In the genomic region with DNA sequence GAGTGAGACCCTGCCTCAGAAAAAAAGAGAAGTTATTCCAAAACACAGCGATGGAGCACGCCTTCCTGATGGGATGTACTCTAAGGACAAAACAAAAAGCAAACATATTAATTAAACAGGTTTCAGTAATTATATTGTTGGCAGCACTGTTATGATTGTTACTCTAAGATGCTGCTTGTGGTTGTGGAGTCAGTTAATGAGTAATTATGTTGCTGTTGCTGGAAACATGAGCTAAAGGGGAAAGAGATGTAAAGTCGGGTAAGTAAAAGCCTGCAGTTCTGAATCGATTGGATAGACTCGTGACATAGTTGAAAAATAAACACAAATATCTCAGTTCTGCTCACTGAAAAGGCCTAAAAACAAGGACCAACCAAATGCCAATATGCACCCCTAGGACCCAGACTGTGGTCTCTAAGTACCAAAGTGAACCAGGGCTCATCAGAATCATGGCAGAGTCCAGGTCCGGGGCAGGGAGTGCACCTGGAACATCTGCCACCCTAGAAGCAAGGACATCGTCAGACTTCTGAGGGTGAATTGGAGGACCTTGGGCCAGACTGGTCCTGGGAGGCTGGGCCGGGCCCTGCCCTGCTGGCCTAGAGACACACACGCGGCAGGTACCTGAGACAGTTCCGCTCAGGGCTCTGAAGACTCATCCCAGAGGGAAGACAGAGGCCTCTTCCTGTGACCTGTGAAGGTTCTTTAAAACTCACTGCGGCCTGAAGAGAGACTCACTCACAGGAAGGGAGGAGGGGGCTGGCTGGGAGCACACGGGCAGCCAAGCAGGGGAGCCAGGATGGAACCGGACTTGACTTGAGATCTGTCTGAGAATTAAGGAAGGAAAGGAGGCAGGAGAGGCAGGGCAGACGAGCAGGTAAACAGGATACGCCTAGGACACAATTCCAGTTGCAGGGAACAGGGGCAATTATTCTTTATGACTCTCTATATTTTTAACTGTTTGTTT, we compare ENCODE assay signal across 21 cellular contexts.
DNase-seq lines count a peak whose midpoint lies in the region; ATAC-seq, FAIRE-seq and TF ChIP-seq lines count a peak whose summit lies in the region.
"Had no signal": no experiment of that assay in that cellular context is flagged by ENCODE, and none has a peak within 500 bp of the region (broad histone marks: within the 10 kb centered on the region; RNA-seq: fewer than 3 reads in every experiment).

No MANE protein-coding gene starts in this region.

- no peaks in the 10 kb centered on the region for H4K20me1 ChIP-seq in H1 (replicated peaks in 1 of 2; ENCODE audit: control insufficient read depth in 1 of 2, insufficient read depth in 2 of 2, low read length in 2 of 2)

- no peak overlapping the region for H3K4me3 Mint-ChIP-seq in nephron progenitor cell

- no peak overlapping the region; the same call in 1 of the 2 replicates for H3K27ac ChIP-seq in H1 (ENCODE audit: low read depth, low read length)
- no peak overlapping the region for H3K27ac ChIP-seq in vagina
- H3K27ac ChIP-seq: BLaER1 treated with 17β-estradiol and CSF1 and Interleukin-3, amounts not matched to agents 10 nM and 100 nM; cardiac muscle cell; thyroid gland had no signal

- no peak overlapping the region for H3K56ac ChIP-seq in H1 (replicated peaks; ENCODE audit: insufficient read length, low read depth, low read length)

- no peaks in the 10 kb centered on the region for H3K79me1 ChIP-seq in H1 (ENCODE audit: low read depth, low read length)

- no peak overlapping the region for H3K4ac ChIP-seq in H1 (replicated peaks; ENCODE audit: insufficient read length, low read depth, low read length)

- peak overlapping the region; percentile 73 for H3K27ac Mint-ChIP-seq in nephron progenitor cell

- H2BK120ac ChIP-seq in H1 (replicated peaks; ENCODE audit: low read depth, low read length) = no peak overlapping the region

- H3K4me1 ChIP-seq in H1 (replicated peaks in 1 of 4; ENCODE audit: control insufficient read depth in 3 of 4, insufficient read depth in 4 of 4, low read length in 3 of 4) (peaks cover 9 to 28% (median 16%) of the 10 kb centered on the region in 4 experiments), vagina (no peaks in the 10 kb centered on the region)
- H3K4me1 ChIP-seq: adrenal gland, thyroid gland had no signal

- H4K8ac ChIP-seq in H1 (ENCODE audit: extremely low read depth, insufficient read depth, low read length) = no peak overlapping the region

- DNase-seq in activated CD8-positive, alpha-beta memory T cell treated with anti-CD3 and anti-CD28 coated beads for 24 hours = peak; percentile 15
- DNase-seq in activated CD8-positive, alpha-beta memory T cell treated with anti-CD3 and anti-CD28 coated beads, Interleukin-2, amount 50 U/mL, for 4 hours = no peak
- DNase-seq in H1 (ENCODE audit: low read depth in 1 of 2, low spot score in 2 of 2) (peak in 1 of 2 experiments; percentile 44), nephron progenitor cell (no peak), vagina (ENCODE audit: extremely low spot score in 2 of 2) (peak; percentile 71 to 79), T1000 (lab: John Stamatoyannopoulos, UW) (no peak)
- DNase-seq: activated CD4-positive, CD25-positive, alpha-beta regulatory T cell; activated gamma-delta T cell; GOT3; MM.1S; NCI-H1694; NCI-H748 treated with DMSO at 0.1 percent for 48 hours; thyroid gland had no signal

- H2BK15ac ChIP-seq in H1 (ENCODE audit: low read length) = peak overlapping the region; percentile 55; the same call in 1 of the 2 replicates

- H3K23me2 ChIP-seq in H1 (ENCODE audit: low read depth, low read length) = peaks cover 2% of the 10 kb centered on the region; the same call in 1 of the 2 replicates

- H3K36me3 Mint-ChIP-seq in nephron progenitor cell (ENCODE audit: low read depth) = peaks cover 20% of the 10 kb centered on the region

- no peak for TF ChIP-seq RAD21 in H1 (IDR thresholded peaks at IDR 0.05 in 1 of 2, conservative IDR thresholded peaks at IDR 0.05 in 1 of 2; ENCODE audit: low read depth in 2 of 2, low read length in 2 of 2)

- FAIRE-seq in H1 (lab: Jason Lieb, UNC) = no peak
- FAIRE-seq: A204.1, D721Med, frontal cortex had no signal

- H3K9ac ChIP-seq in H1 (replicated peaks in 1 of 4; ENCODE audit: extremely low read depth in 1 of 4, low read depth in 3 of 4, low read length in 3 of 4) = no peak overlapping the region
- H3K9ac ChIP-seq: BLaER1 treated with 17β-estradiol and CSF1 and Interleukin-3, amounts not matched to agents 10 nM and 100 nM had no signal

- H2AFZ ChIP-seq in H1 (ENCODE audit: low read length) = no peak overlapping the region

- POLR2A ChIA-PET in H1 (lab: Charles Lee; ENCODE audit: partially characterized antibody) = interaction anchor here (1.0 to 2.1 kb wide), 2 partner anchors 11 kb away, joined by 3 to 14 read pairs; no protein-coding TSS in a partner anchor

- intact Hi-C loops in vagina (cut with DNase I) = no loop called here

- CTCF ChIA-PET in H1 (lab: Charles Lee; ENCODE audit: partially characterized antibody) = interaction anchor here (1.3 to 1.8 kb wide), 3 partner anchors 51 to 208 kb away, joined by 4 to 9 read pairs (median 6); no protein-coding TSS in a partner anchor

- TF ChIP-seq POLR2A in H1 (IDR thresholded peaks at IDR 0.05; ENCODE audit: control extremely low read depth in 1 of 2, low read depth in 2 of 2, low read length in 2 of 2) = no peak
- TF ChIP-seq POLR2A in vagina (IDR thresholded peaks at IDR 0.05) = no peak

- peaks cover 46% of the 10 kb centered on the region for H3K4me1 Mint-ChIP-seq in nephron progenitor cell

- H4K5ac ChIP-seq in H1 (ENCODE audit: insufficient read length, low read depth, low read length) = no peak overlapping the region

- H3K79me2 ChIP-seq in H1 (ENCODE audit: control insufficient read depth in 1 of 2, insufficient read depth in 2 of 2, low read length in 2 of 2) = no peaks in the 10 kb centered on the region

- H3K27me3 ChIP-seq in H1 (replicated peaks in 1 of 4; ENCODE audit: control insufficient read depth in 3 of 4, extremely low read depth in 1 of 4, insufficient read depth in 3 of 4, low read length in 3 of 4) (no peaks in the 10 kb centered on the region), vagina (no peaks in the 10 kb centered on the region)
- H3K27me3 ChIP-seq: adrenal gland, cardiac muscle cell, thyroid gland had no signal

- peak overlapping the region; percentile 80; the same call in 1 of the 2 replicates for H2BK12ac ChIP-seq in H1 (ENCODE audit: low read depth, low read length)

- TF ChIP-seq CTCF in H1 (IDR thresholded peaks at IDR 0.05; ENCODE audit: control extremely low read depth in 1 of 3, insufficient read depth in 1 of 3, low read depth in 1 of 3, low read length in 3 of 3) (no peak), nephron progenitor cell (IDR thresholded peaks at IDR 0.05) (no peak), vagina (IDR thresholded peaks at IDR 0.05) (no peak)

- no peak overlapping the region for H3K4me2 ChIP-seq in H1 (ENCODE audit: insufficient read depth in 1 of 2, low read depth in 2 of 2, low read length in 2 of 2)

- H3K36me3 ChIP-seq in H1 (ENCODE audit: control insufficient read depth in 2 of 4, insufficient read depth in 4 of 4, low read length in 3 of 4) (no peaks in the 10 kb centered on the region), vagina (peaks cover 0 to 36% of the 10 kb centered on the region in 2 donors)
- H3K36me3 ChIP-seq: cardiac muscle cell had no signal

- peaks cover 13% of the 10 kb centered on the region for H3K27me3 Mint-ChIP-seq in nephron progenitor cell (ENCODE audit: low read depth, poor library complexity)

- peaks cover 16% of the 10 kb centered on the region for H3K9me3 Mint-ChIP-seq in nephron progenitor cell

- no peak overlapping the region for H3K14ac ChIP-seq in H1 (ENCODE audit: insufficient read length)

- 91% methylated on average over 16 of the region's 16 CpGs; no CpG with 5 or more reads in 1 of the 2 experiments for WGBS in H1 (ENCODE audit: extremely low coverage in 1 of 2, insufficient coverage in 1 of 2, insufficient read length in 1 of 2, insufficient replicate concordance in 2 of 2, low coverage in 1 of 2, low lambda C conversion rate in 2 of 2, missing lambda C conversion rate in 1 of 2), 2 experiments

- no peak overlapping the region for H3K18ac ChIP-seq in H1 (ENCODE audit: extremely low read depth, low read length)

- H2BK20ac ChIP-seq in H1 (ENCODE audit: low read length) = peak overlapping the region; percentile 57; the same call in 1 of the 2 replicates

- no peak overlapping the region for H2AK5ac ChIP-seq in H1 (ENCODE audit: low read depth, low read length)

- no peak overlapping the region for H3K4me3 ChIP-seq in H1 (ENCODE audit: extremely low read depth in 1 of 4, insufficient read depth in 2 of 4, low read depth in 3 of 4, low read length in 4 of 4)
- H3K4me3 ChIP-seq in vagina = no peak overlapping the region
- H3K4me3 ChIP-seq: adrenal gland; BLaER1 treated with 17β-estradiol and CSF1 and Interleukin-3, amounts not matched to agents 10 nM and 100 nM; cardiac muscle cell; thyroid gland had no signal

- H4K91ac ChIP-seq in H1 (replicated peaks; ENCODE audit: insufficient read length, low read length) = no peak overlapping the region

- H3K9me3 ChIP-seq in H1 (ENCODE audit: insufficient read depth in 2 of 2, low read depth in 1 of 2, low read length in 1 of 2) (peaks cover 3 to 6% of the 10 kb centered on the region in 2 experiments; a peak in 3 of 4 replicates), vagina (no peaks in the 10 kb centered on the region)
- H3K9me3 ChIP-seq: adrenal gland; BLaER1 treated with 17β-estradiol and CSF1 and Interleukin-3, amounts not matched to agents 10 nM and 100 nM; thyroid gland had no signal

- peak overlapping the region; percentile 36; the same call in 1 of the 2 replicates for H2BK5ac ChIP-seq in H1 (ENCODE audit: low read depth, low read length)

- TF ChIP-seq EP300 in H1 (IDR thresholded peaks at IDR 0.05; ENCODE audit: borderline replicate concordance in 1 of 2, low read depth in 2 of 2, low read length in 2 of 2) = no peak

- H3K23ac ChIP-seq in H1 (ENCODE audit: insufficient read length) = no peak overlapping the region

- no peak for ATAC-seq in HG03354 (IDR thresholded peaks at IDR 0.05; ENCODE audit: poor library complexity, severe bottlenecking, unreplicated experiment)
- no peak for ATAC-seq in GM18861 (IDR thresholded peaks at IDR 0.05; ENCODE audit: unreplicated experiment)

TF ChIP-seq in H1, 55 proteins besides CTCF, POLR2A, EP300 and RAD21 (continues in another document):
- no peak for TF ChIP-seq TBP (IDR thresholded peaks at IDR 0.05; ENCODE audit: low read depth, low read length)
- no peak for TF ChIP-seq CBX8 (IDR thresholded peaks at IDR 0.05; ENCODE audit: borderline replicate concordance, low read depth, low read length)
- TF ChIP-seq KDM4A (IDR thresholded peaks at IDR 0.05; ENCODE audit: low read depth, low read length, severe bottlenecking) = no peak
- no peak for TF ChIP-seq CHD1 (IDR thresholded peaks at IDR 0.05; ENCODE audit: low read depth, low read length)
- TF ChIP-seq PHF8 (conservative IDR thresholded peaks at IDR 0.05; ENCODE audit: low read depth, low read length) = no peak
- TF ChIP-seq MAFK (IDR thresholded peaks at IDR 0.05; ENCODE audit: low read depth, low read length) = no peak
- no peak for TF ChIP-seq JUND (IDR thresholded peaks at IDR 0.05; ENCODE audit: low read length)
- TF ChIP-seq CREB1 (IDR thresholded peaks at IDR 0.05) = no peak
- TF ChIP-seq RXRA (IDR thresholded peaks at IDR 0.05; ENCODE audit: insufficient read depth, low read depth, low read length) = no peak
- TF ChIP-seq BCL11A (IDR thresholded peaks at IDR 0.05; ENCODE audit: low read depth in 2 of 2, low read length in 2 of 2) = no peak

Comparison
In these comparisons a context has a peak if more than half of its experiments do, and no peak if none do; other contexts are left out.
1. DNase-seq: peak in activated CD8-positive, alpha-beta memory T cell treated with anti-CD3 and anti-CD28 coated beads for 24 hours (single experiment) and vagina (2 of 2); none in activated CD8-positive, alpha-beta memory T cell treated with anti-CD3 and anti-CD28 coated beads, Interleukin-2, amount 50 U/mL, for 4 hours (single experiment), nephron progenitor cell (single experiment) and T1000 (single experiment).